25 cellular contexts compared by ENCODE assay signal in the genomic region with DNA sequence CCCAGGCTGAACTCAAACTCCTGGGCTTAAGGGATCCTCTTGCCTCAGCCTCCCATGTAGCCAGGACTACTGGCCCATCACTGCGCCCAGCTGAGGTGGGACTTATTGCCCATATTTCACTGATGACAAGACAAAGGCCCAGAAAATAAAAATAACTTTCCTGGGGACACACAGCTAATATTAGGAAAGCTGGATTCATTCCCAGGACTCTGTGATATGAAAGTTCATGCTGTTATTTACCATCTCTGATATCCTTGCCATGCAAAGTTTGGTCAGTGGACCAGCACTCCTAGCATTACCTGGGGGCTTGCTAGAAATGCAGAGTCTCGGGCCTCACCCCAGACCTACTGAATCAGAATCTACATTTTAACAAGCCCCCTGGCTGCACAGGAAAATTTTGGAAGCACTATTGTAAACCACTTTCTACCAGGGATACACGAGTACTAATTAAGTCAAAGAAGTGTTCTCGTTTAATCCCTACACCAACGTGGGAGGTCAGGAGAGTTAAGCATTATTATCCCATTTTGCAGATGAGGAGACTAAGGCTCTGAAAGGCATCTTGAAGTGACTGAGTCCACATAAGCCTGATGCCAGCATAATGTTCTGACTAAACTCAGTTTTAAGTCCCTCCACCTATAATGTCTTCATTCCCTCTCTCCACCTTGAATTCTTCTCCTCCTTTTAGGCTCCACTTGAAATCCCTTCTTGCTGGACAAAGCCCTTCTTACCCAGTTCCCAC. TPM values are rescaled to one million over a fixed set of nuclear protein-coding genes. Genes with fewer than 3 reads are reported as not detected.
"Had no signal": no experiment of that assay in that cellular context is flagged by ENCODE, and none has a peak within 500 bp of the region (broad histone marks: within the 10 kb centered on the region; RNA-seq: fewer than 3 reads in every experiment).

No MANE protein-coding gene starts in this region.

- H3K4me3 Mint-ChIP-seq: memory B cell, mesothelial cell of epicardium, nephron had no signal

- H3K27ac Mint-ChIP-seq: memory B cell, mesothelial cell of epicardium, nephron had no signal

- H3K4me1 Mint-ChIP-seq: memory B cell had no signal

- H3K36me3 ChIP-seq: colonic mucosa, esophagus squamous epithelium, lower lobe of right lung, pancreas, stomach had no signal

- ATAC-seq: left colon, lower lobe of right lung, pancreas, psoas muscle had no signal

- H3K4me3 ChIP-seq: colonic mucosa, esophagus squamous epithelium, lower lobe of right lung, pancreas, psoas muscle, stomach had no signal

- H3K4me1 ChIP-seq: colonic mucosa, psoas muscle had no signal

- DNase-seq: cerebellar nuclear complex; colonic mucosa; dermis blood vessel endothelial cell; esophagus squamous epithelium; foreskin fibroblast; hippocampal formation; left colon; lower lobe of right lung; occipital lobe; pancreas; psoas muscle; retina; small intestine; stimulated activated CD4-positive, alpha-beta T cell treated with anti-CD3 and anti-CD28 coated beads, Interleukin-12 subunit alpha, Interleukin-12 subunit beta, amount 100 ng/mL, for 4 hours; stimulated activated naive CD4-positive, alpha-beta T cell; stomach; substantia nigra; trophoblast cell had no signal

- H3K9me3 ChIP-seq: colonic mucosa, esophagus squamous epithelium, lower lobe of right lung, pancreas, psoas muscle, stomach had no signal

- H3K9me3 Mint-ChIP-seq: memory B cell, mesothelial cell of epicardium had no signal

- H3K27me3 ChIP-seq: pancreas had no signal

- H3K36me3 Mint-ChIP-seq: memory B cell, mesothelial cell of epicardium had no signal

- H3K27ac ChIP-seq: colonic mucosa, esophagus squamous epithelium, lower lobe of right lung, psoas muscle had no signal

RNA-seq across cellular contexts. Expression of a gene that starts 2.5 kb away (rescaled TPM):
- total RNA-seq: myocyte had no signal

RNA-seq across cellular contexts. Expression of a gene that starts 32.1 kb away (rescaled TPM):
- total RNA-seq: dermis blood vessel endothelial cell, epithelial cell of proximal tubule, esophagus squamous epithelium, kidney epithelial cell, left colon, mesothelial cell of epicardium, myocyte, occipital lobe, psoas muscle had no signal
- polyA plus RNA-seq: pancreas, psoas muscle, stomach, urinary bladder had no signal
